ENCODE assay signal across 1 cellular context in the genomic region with DNA sequence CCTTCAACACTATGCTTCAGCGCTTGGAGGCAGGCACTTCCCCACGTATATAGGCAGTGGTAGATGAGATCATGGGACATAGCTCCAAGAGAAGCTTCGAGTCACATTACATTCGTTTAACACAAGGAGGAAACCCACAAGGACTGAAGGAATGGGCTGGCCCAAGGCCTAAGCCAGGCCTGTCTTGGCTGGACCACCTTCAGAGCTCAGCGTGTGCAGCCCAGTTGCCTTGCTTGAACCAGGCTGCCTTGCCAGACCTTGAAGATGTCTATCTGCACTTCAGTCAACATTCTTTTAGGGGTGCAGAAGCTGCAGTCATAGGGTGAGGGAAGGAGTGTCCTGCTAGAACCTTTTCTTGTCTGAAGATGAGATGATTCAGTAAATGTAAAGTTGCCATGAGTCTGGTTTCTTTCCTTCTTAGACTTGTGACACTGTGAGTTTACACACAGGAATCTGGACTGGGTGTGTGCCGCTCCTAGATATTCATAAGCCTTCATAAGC.
TF ChIP-seq lines count a peak whose summit lies in the region.

No MANE protein-coding gene starts in this region.

TF ChIP-seq in H1, 55 proteins besides CTCF, POLR2A, EP300 and RAD21:
- TF ChIP-seq CREB1 (IDR thresholded peaks at IDR 0.05) (no peak), TAF7 (optimal IDR thresholded peaks at IDR 0.05; ENCODE audit: borderline replicate concordance, low read depth, low read length) (no peak), RFX5 (IDR thresholded peaks at IDR 0.05; ENCODE audit: borderline replicate concordance, low read depth, low read length) (no peak), CBX5 (IDR thresholded peaks at IDR 0.05; ENCODE audit: low read depth, low read length) (no peak), KDM5A (IDR thresholded peaks at IDR 0.05; ENCODE audit: low read length) (no peak), TBP (IDR thresholded peaks at IDR 0.05; ENCODE audit: low read depth, low read length) (no peak), HDAC2 (IDR thresholded peaks at IDR 0.05; ENCODE audit: borderline replicate concordance in 1 of 2, low read depth in 2 of 2, low read length in 2 of 2) (no peak), POU5F1 (IDR thresholded peaks at IDR 0.05; ENCODE audit: low read depth, low read length) (no peak)
- TF ChIP-seq, protein P1, sequence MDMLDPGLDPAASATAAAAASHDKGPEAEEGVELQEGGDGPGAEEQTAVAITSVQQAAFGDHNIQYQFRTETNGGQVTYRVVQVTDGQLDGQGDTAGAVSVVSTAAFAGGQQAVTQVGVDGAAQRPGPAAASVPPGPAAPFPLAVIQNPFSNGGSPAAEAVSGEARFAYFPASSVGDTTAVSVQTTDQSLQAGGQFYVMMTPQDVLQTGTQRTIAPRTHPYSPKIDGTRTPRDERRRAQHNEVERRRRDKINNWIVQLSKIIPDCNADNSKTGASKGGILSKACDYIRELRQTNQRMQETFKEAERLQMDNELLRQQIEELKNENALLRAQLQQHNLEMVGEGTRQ (IDR thresholded peaks at IDR 0.05; ENCODE audit: low read length): no peak
- TF ChIP-seq, protein P2, sequence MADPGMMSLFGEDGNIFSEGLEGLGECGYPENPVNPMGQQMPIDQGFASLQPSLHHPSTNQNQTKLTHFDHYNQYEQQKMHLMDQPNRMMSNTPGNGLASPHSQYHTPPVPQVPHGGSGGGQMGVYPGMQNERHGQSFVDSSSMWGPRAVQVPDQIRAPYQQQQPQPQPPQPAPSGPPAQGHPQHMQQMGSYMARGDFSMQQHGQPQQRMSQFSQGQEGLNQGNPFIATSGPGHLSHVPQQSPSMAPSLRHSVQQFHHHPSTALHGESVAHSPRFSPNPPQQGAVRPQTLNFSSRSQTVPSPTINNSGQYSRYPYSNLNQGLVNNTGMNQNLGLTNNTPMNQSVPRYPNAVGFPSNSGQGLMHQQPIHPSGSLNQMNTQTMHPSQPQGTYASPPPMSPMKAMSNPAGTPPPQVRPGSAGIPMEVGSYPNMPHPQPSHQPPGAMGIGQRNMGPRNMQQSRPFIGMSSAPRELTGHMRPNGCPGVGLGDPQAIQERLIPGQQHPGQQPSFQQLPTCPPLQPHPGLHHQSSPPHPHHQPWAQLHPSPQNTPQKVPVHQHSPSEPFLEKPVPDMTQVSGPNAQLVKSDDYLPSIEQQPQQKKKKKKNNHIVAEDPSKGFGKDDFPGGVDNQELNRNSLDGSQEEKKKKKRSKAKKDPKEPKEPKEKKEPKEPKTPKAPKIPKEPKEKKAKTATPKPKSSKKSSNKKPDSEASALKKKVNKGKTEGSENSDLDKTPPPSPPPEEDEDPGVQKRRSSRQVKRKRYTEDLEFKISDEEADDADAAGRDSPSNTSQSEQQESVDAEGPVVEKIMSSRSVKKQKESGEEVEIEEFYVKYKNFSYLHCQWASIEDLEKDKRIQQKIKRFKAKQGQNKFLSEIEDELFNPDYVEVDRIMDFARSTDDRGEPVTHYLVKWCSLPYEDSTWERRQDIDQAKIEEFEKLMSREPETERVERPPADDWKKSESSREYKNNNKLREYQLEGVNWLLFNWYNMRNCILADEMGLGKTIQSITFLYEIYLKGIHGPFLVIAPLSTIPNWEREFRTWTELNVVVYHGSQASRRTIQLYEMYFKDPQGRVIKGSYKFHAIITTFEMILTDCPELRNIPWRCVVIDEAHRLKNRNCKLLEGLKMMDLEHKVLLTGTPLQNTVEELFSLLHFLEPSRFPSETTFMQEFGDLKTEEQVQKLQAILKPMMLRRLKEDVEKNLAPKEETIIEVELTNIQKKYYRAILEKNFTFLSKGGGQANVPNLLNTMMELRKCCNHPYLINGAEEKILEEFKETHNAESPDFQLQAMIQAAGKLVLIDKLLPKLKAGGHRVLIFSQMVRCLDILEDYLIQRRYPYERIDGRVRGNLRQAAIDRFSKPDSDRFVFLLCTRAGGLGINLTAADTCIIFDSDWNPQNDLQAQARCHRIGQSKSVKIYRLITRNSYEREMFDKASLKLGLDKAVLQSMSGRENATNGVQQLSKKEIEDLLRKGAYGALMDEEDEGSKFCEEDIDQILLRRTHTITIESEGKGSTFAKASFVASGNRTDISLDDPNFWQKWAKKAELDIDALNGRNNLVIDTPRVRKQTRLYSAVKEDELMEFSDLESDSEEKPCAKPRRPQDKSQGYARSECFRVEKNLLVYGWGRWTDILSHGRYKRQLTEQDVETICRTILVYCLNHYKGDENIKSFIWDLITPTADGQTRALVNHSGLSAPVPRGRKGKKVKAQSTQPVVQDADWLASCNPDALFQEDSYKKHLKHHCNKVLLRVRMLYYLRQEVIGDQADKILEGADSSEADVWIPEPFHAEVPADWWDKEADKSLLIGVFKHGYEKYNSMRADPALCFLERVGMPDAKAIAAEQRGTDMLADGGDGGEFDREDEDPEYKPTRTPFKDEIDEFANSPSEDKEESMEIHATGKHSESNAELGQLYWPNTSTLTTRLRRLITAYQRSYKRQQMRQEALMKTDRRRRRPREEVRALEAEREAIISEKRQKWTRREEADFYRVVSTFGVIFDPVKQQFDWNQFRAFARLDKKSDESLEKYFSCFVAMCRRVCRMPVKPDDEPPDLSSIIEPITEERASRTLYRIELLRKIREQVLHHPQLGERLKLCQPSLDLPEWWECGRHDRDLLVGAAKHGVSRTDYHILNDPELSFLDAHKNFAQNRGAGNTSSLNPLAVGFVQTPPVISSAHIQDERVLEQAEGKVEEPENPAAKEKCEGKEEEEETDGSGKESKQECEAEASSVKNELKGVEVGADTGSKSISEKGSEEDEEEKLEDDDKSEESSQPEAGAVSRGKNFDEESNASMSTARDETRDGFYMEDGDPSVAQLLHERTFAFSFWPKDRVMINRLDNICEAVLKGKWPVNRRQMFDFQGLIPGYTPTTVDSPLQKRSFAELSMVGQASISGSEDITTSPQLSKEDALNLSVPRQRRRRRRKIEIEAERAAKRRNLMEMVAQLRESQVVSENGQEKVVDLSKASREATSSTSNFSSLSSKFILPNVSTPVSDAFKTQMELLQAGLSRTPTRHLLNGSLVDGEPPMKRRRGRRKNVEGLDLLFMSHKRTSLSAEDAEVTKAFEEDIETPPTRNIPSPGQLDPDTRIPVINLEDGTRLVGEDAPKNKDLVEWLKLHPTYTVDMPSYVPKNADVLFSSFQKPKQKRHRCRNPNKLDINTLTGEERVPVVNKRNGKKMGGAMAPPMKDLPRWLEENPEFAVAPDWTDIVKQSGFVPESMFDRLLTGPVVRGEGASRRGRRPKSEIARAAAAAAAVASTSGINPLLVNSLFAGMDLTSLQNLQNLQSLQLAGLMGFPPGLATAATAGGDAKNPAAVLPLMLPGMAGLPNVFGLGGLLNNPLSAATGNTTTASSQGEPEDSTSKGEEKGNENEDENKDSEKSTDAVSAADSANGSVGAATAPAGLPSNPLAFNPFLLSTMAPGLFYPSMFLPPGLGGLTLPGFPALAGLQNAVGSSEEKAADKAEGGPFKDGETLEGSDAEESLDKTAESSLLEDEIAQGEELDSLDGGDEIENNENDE (IDR thresholded peaks at IDR 0.05; ENCODE audit: insufficient replicate concordance, low read length): no peak
